ENCODE assay signal across 9 cellular contexts in the genomic region with DNA sequence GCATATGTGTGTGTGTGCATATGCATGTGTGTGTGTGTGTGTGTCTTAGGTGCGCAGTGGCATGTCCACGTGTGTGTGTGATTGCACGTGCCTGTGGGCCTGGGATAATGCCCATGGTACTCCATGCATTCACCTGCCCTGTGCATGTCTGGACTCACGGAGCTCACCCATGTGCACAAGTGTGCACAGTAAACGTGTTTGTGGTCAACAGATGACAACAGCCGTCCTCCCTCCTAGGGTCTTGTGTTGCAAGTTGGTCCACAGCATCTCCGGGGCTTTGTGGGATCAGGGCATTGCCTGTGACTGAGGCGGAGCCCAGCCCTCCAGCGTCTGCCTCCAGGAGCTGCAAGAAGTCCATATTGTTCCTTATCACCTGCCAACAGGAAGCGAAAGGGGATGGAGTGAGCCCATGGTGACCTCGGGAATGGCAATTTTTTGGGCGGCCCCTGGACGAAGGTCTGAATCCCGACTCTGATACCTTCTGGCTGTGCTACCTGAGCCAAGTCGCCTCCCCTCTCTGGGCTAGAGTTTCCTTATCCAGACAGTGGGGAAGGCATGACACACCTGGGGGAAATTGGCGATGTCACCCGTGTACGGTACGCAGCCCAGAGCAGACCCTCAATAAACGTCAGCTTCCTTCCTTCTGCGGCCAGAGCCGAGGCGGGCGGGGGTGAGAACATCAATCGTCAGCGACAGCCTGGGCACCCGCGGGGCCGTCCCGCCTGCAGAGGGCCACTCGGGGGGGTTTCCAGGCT. TPM values are rescaled to one million over a fixed set of nuclear protein-coding genes. Genes with fewer than 3 reads are reported as not detected.
DNase-seq lines count a peak whose midpoint lies in the region; ATAC-seq and TF ChIP-seq lines count a peak whose summit lies in the region.
"Had no signal": no experiment of that assay in that cellular context is flagged by ENCODE, and none has a peak within 500 bp of the region (broad histone marks: within the 10 kb centered on the region; RNA-seq: fewer than 3 reads in every experiment).

No MANE protein-coding gene starts in this region.

- H3K27me3 Mint-ChIP-seq in activated CD4-positive, alpha-beta memory T cell treated with anti-CD3 and anti-CD28 coated beads for 36 hours = no peaks in the 10 kb centered on the region
- H3K27me3 Mint-ChIP-seq in type B pancreatic cell = peaks cover 3% of the 10 kb centered on the region

- H3K36me3 ChIP-seq in GM06990 (ENCODE audit: control insufficient read depth, insufficient read depth, low read length) (peaks cover 48% of the 10 kb centered on the region), lower lobe of right lung (peaks cover 8% of the 10 kb centered on the region)

- ATAC-seq in HG02798 (IDR thresholded peaks at IDR 0.05; ENCODE audit: poor library complexity, unreplicated experiment) = peak; percentile 59
- peak; percentile 28 to 53 for ATAC-seq in lower lobe of right lung

- H3K27ac ChIP-seq in lower lobe of right lung = no peak overlapping the region

- H3K27me3 ChIP-seq in GM06990 (replicated peaks; ENCODE audit: control insufficient read depth, insufficient read depth, low read length) (no peaks in the 10 kb centered on the region), lower lobe of right lung (ENCODE audit: low read depth) (peaks cover 22% of the 10 kb centered on the region)

- intact Hi-C loops in activated CD4-positive, alpha-beta memory T cell treated with anti-CD3 and anti-CD28 coated beads for 36 hours (cut with micrococcal nuclease) = loop anchor here (2.0 kb wide), 1 partner anchor 23 kb away; no protein-coding TSS in a partner anchor
- intact Hi-C loops in lower lobe of right lung (cut with DNase I) = no loop called here

- DNase-seq in GM06990 (ENCODE audit: extremely low read depth, insufficient read length) = peak; percentile 80
- peak; percentile 89 for DNase-seq in activated CD4-positive, alpha-beta memory T cell treated with anti-CD3 and anti-CD28 coated beads for 36 hours
- DNase-seq in lower lobe of right lung = no peak
- no peak for DNase-seq in type B pancreatic cell (ENCODE audit: extremely low spot score, unreplicated experiment)
- no peak for DNase-seq in retina
- DNase-seq in NCI-H1048 (lab: John Stamatoyannopoulos, UW) = no peak
- DNase-seq in NCI-H774 (lab: John Stamatoyannopoulos, UW) = no peak
- DNase-seq: DND-41 had no signal

- no peak overlapping the region for H3K4me3 ChIP-seq in GM06990 (replicated peaks; ENCODE audit: low read depth, low read length)
- H3K4me3 ChIP-seq in lower lobe of right lung = no peak overlapping the region

- POLR2A ChIA-PET in activated CD4-positive, alpha-beta memory T cell treated with anti-CD3 and anti-CD28 coated beads for 36 hours (lab: Charles Lee) = interaction anchor here (1.0 to 1.7 kb wide), 7 partner anchors 9 to 131 kb away, joined by 3 to 7 read pairs (median 3); no protein-coding TSS in a partner anchor

- TF ChIP-seq CTCF in GM06990 (IDR thresholded peaks at IDR 0.05; ENCODE audit: insufficient read depth, low read length, poor library complexity, severe bottlenecking) (no peak), lower lobe of right lung (IDR thresholded peaks at IDR 0.05) (no peak), type B pancreatic cell (conservative IDR thresholded peaks at IDR 0.05) (no peak)

- peak overlapping the region; percentile 78 for H3K27ac Mint-ChIP-seq in activated CD4-positive, alpha-beta memory T cell treated with anti-CD3 and anti-CD28 coated beads for 36 hours
- H3K27ac Mint-ChIP-seq in type B pancreatic cell = peak overlapping the region; percentile 34

- peaks cover 2% of the 10 kb centered on the region for H3K9me3 ChIP-seq in lower lobe of right lung

- CTCF ChIA-PET in activated CD4-positive, alpha-beta memory T cell treated with anti-CD3 and anti-CD28 coated beads for 36 hours (lab: Charles Lee) = interaction anchor here (0.7 to 1.7 kb wide), 8 partner anchors 44 to 294 kb away, joined by 3 to 7 read pairs (median 3); partner anchors contain the start of gene IL21R

- H3K4me3 Mint-ChIP-seq in activated CD4-positive, alpha-beta memory T cell treated with anti-CD3 and anti-CD28 coated beads for 36 hours = peak overlapping the region; percentile 48
- no peak overlapping the region for H3K4me3 Mint-ChIP-seq in type B pancreatic cell

- H3K4me1 ChIP-seq in lower lobe of right lung = peaks cover 16% of the 10 kb centered on the region

- H3K4me1 Mint-ChIP-seq in activated CD4-positive, alpha-beta memory T cell treated with anti-CD3 and anti-CD28 coated beads for 36 hours (ENCODE audit: low read depth) = peaks cover 82% of the 10 kb centered on the region
- H3K4me1 Mint-ChIP-seq in type B pancreatic cell (ENCODE audit: unreplicated experiment) = peaks cover 13% of the 10 kb centered on the region

- H3K9me3 Mint-ChIP-seq in activated CD4-positive, alpha-beta memory T cell treated with anti-CD3 and anti-CD28 coated beads for 36 hours = peaks cover 14% of the 10 kb centered on the region
- no peaks in the 10 kb centered on the region for H3K9me3 Mint-ChIP-seq in type B pancreatic cell

- H3K36me3 Mint-ChIP-seq in activated CD4-positive, alpha-beta memory T cell treated with anti-CD3 and anti-CD28 coated beads for 36 hours = peaks cover 67% of the 10 kb centered on the region
- H3K36me3 Mint-ChIP-seq in type B pancreatic cell = no peaks in the 10 kb centered on the region

RNA-seq across cellular contexts. Expression of gene IL21R, which starts 47.6 kb away (rescaled TPM):
- total RNA-seq in activated CD4-positive, alpha-beta memory T cell treated with anti-CD3 and anti-CD28 coated beads for 36 hours = 10 to 100 TPM; 55.0 to 55.9 TPM
- total RNA-seq in lower lobe of right lung (6.0 TPM), type B pancreatic cell (ENCODE audit: low replicate concordance) (0.29 TPM in 1 of 2 replicates, not detected in the other)

Comparison
In these comparisons a context has a peak if more than half of its experiments do, and no peak if none do; other contexts are left out.
1. DNase-seq: peak in GM06990 (single experiment) and activated CD4-positive, alpha-beta memory T cell treated with anti-CD3 and anti-CD28 coated beads for 36 hours (single experiment); none in lower lobe of right lung (single experiment), type B pancreatic cell (single experiment), retina (single experiment), NCI-H1048 (single experiment) and NCI-H774 (single experiment).